Comparison of ENCODE assay signal across 26 cellular contexts in genomic region chr20:53004267-53004813, GRCh38. TPM values are rescaled to one million over a fixed set of nuclear protein-coding genes. Genes with fewer than 3 reads are reported as not detected.
DNase-seq lines count a peak whose midpoint lies in the region; ATAC-seq and TF ChIP-seq lines count a peak whose summit lies in the region.
"Had no signal": no experiment of that assay in that cellular context is flagged by ENCODE, and none has a peak within 500 bp of the region (broad histone marks: within the 10 kb centered on the region; RNA-seq: fewer than 3 reads in every experiment).

No MANE protein-coding gene starts in this region.

- no peak for ATAC-seq in CD4-positive, alpha-beta T cell (ENCODE audit: poor library complexity)
- no peak for ATAC-seq in GM19397 (IDR thresholded peaks at IDR 0.05; ENCODE audit: unreplicated experiment)
- ATAC-seq: foreskin keratinocyte; natural killer cell; stimulated activated naive CD8-positive, alpha-beta T cell treated with anti-CD3 and anti-CD28 coated beads, Interleukin-15, Interleukin-2, amounts not matched to agents 100 U/mL and 50 U/mL, for 24 hours had no signal

- peak overlapping the region; percentile 77 for H3K27ac Mint-ChIP-seq in activated CD4-positive, alpha-beta T cell treated with anti-CD3 and anti-CD28 coated beads, Interleukin-2, amount 10 ng/mL, durations not matched to agents 24 days and 14 days
- H3K27ac Mint-ChIP-seq in activated CD4-positive, alpha-beta T cell treated with anti-CD3 and anti-CD28 coated beads, Interleukin-2, amount 10 ng/mL, durations not matched to agents 7 days and 5 days: no peak overlapping the region
- H3K27ac Mint-ChIP-seq in CD4-positive, alpha-beta T cell: peak overlapping the region; percentile 89
- H3K27ac Mint-ChIP-seq in activated T-helper 1 cell treated with anti-CD3 and anti-CD28 coated beads, Interleukin-12 subunit alpha, Interleukin-12 subunit beta, Interleukin-2, Interleukin-4 antibody, amounts not matched to agents 30 ng/mL and 10 ng/mL and 1 ng/mL, durations not matched to agents 14 hours and 24 hours and 36 hours: peak overlapping the region; percentile 83
- H3K27ac Mint-ChIP-seq in nephron: peak overlapping the region; percentile 70 to 90 (median 79)
- H3K27ac Mint-ChIP-seq: natural killer cell had no signal

- H3K27ac ChIP-seq in CD4-positive, alpha-beta T cell (ENCODE audit: low read depth, low read length): no peak overlapping the region
- H3K27ac ChIP-seq: foreskin keratinocyte, ovary had no signal

- peaks cover 37% of the 10 kb centered on the region for H3K4me1 Mint-ChIP-seq in activated CD4-positive, alpha-beta T cell treated with anti-CD3 and anti-CD28 coated beads, Interleukin-2, amount 10 ng/mL, durations not matched to agents 24 days and 14 days
- peaks cover 43% of the 10 kb centered on the region for H3K4me1 Mint-ChIP-seq in activated CD4-positive, alpha-beta T cell treated with anti-CD3 and anti-CD28 coated beads, Interleukin-2, amount 10 ng/mL, durations not matched to agents 7 days and 5 days
- H3K4me1 Mint-ChIP-seq in CD4-positive, alpha-beta T cell (ENCODE audit: low read depth): peaks cover 67% of the 10 kb centered on the region
- peaks cover 45% of the 10 kb centered on the region for H3K4me1 Mint-ChIP-seq in activated T-helper 1 cell treated with anti-CD3 and anti-CD28 coated beads, Interleukin-12 subunit alpha, Interleukin-12 subunit beta, Interleukin-2, Interleukin-4 antibody, amounts not matched to agents 30 ng/mL and 10 ng/mL and 1 ng/mL, durations not matched to agents 14 hours and 24 hours and 36 hours (ENCODE audit: low read depth)
- peaks cover 46% of the 10 kb centered on the region for H3K4me1 Mint-ChIP-seq in nephron
- H3K4me1 Mint-ChIP-seq: natural killer cell had no signal

- H3K27me3 Mint-ChIP-seq in activated CD4-positive, alpha-beta T cell treated with anti-CD3 and anti-CD28 coated beads, Interleukin-2, amount 10 ng/mL, durations not matched to agents 24 days and 14 days: no peaks in the 10 kb centered on the region
- no peaks in the 10 kb centered on the region for H3K27me3 Mint-ChIP-seq in activated CD4-positive, alpha-beta T cell treated with anti-CD3 and anti-CD28 coated beads, Interleukin-2, amount 10 ng/mL, durations not matched to agents 7 days and 5 days
- no peaks in the 10 kb centered on the region for H3K27me3 Mint-ChIP-seq in CD4-positive, alpha-beta T cell
- no peaks in the 10 kb centered on the region for H3K27me3 Mint-ChIP-seq in activated T-helper 1 cell treated with anti-CD3 and anti-CD28 coated beads, Interleukin-12 subunit alpha, Interleukin-12 subunit beta, Interleukin-2, Interleukin-4 antibody, amounts not matched to agents 30 ng/mL and 10 ng/mL and 1 ng/mL, durations not matched to agents 14 hours and 24 hours and 36 hours (ENCODE audit: insufficient read depth)
- H3K27me3 Mint-ChIP-seq in nephron (ENCODE audit: low read depth): no peaks in the 10 kb centered on the region

- no peak for TF ChIP-seq CTCF in CD4-positive, alpha-beta T cell (IDR thresholded peaks at IDR 0.05)
- no peak for TF ChIP-seq CTCF in nephron (IDR thresholded peaks at IDR 0.05; ENCODE audit: unreplicated experiment in 3 of 3)

- peak overlapping the region; percentile 22 for H3K4me3 Mint-ChIP-seq in activated CD4-positive, alpha-beta T cell treated with anti-CD3 and anti-CD28 coated beads, Interleukin-2, amount 10 ng/mL, durations not matched to agents 24 days and 14 days
- no peak overlapping the region for H3K4me3 Mint-ChIP-seq in activated CD4-positive, alpha-beta T cell treated with anti-CD3 and anti-CD28 coated beads, Interleukin-2, amount 10 ng/mL, durations not matched to agents 7 days and 5 days
- no peak overlapping the region for H3K4me3 Mint-ChIP-seq in CD4-positive, alpha-beta T cell
- peak overlapping the region; percentile 37 for H3K4me3 Mint-ChIP-seq in activated T-helper 1 cell treated with anti-CD3 and anti-CD28 coated beads, Interleukin-12 subunit alpha, Interleukin-12 subunit beta, Interleukin-2, Interleukin-4 antibody, amounts not matched to agents 30 ng/mL and 10 ng/mL and 1 ng/mL, durations not matched to agents 14 hours and 24 hours and 36 hours
- H3K4me3 Mint-ChIP-seq in nephron: no peak overlapping the region
- H3K4me3 Mint-ChIP-seq: natural killer cell had no signal

- CTCF ChIA-PET in activated CD4-positive, alpha-beta T cell treated with anti-CD3 and anti-CD28 coated beads, Interleukin-2, amount 10 ng/mL, durations not matched to agents 7 days and 5 days (lab: Charles Lee): no interaction called here
- CTCF ChIA-PET in CD4-positive, alpha-beta T cell (lab: Charles Lee): no interaction called here

- intact Hi-C loops in activated CD4-positive, alpha-beta T cell treated with anti-CD3 and anti-CD28 coated beads, Interleukin-2, amount 10 ng/mL, durations not matched to agents 24 days and 14 days (cut with micrococcal nuclease): no loop called here
- intact Hi-C loops in CD4-positive, alpha-beta T cell (cut with DNase I, micrococcal nuclease): no loop called here
- intact Hi-C loops in activated T-helper 1 cell treated with anti-CD3 and anti-CD28 coated beads, Interleukin-12 subunit alpha, Interleukin-12 subunit beta, Interleukin-2, Interleukin-4 antibody, amounts not matched to agents 30 ng/mL and 10 ng/mL and 1 ng/mL, durations not matched to agents 14 hours and 24 hours and 36 hours (cut with micrococcal nuclease): no loop called here

- peaks cover 20% of the 10 kb centered on the region for H3K36me3 Mint-ChIP-seq in activated CD4-positive, alpha-beta T cell treated with anti-CD3 and anti-CD28 coated beads, Interleukin-2, amount 10 ng/mL, durations not matched to agents 24 days and 14 days (ENCODE audit: low read depth)
- H3K36me3 Mint-ChIP-seq in activated CD4-positive, alpha-beta T cell treated with anti-CD3 and anti-CD28 coated beads, Interleukin-2, amount 10 ng/mL, durations not matched to agents 7 days and 5 days (ENCODE audit: low read depth): peaks cover 4% of the 10 kb centered on the region
- H3K36me3 Mint-ChIP-seq in CD4-positive, alpha-beta T cell (ENCODE audit: low read depth): no peaks in the 10 kb centered on the region
- peaks cover 20% of the 10 kb centered on the region for H3K36me3 Mint-ChIP-seq in activated T-helper 1 cell treated with anti-CD3 and anti-CD28 coated beads, Interleukin-12 subunit alpha, Interleukin-12 subunit beta, Interleukin-2, Interleukin-4 antibody, amounts not matched to agents 30 ng/mL and 10 ng/mL and 1 ng/mL, durations not matched to agents 14 hours and 24 hours and 36 hours (ENCODE audit: low read depth)
- peaks cover 3% of the 10 kb centered on the region for H3K36me3 Mint-ChIP-seq in nephron (ENCODE audit: low read depth)
- H3K36me3 Mint-ChIP-seq: natural killer cell had no signal

- no peak for DNase-seq in activated CD4-positive, alpha-beta T cell treated with anti-CD3 and anti-CD28 coated beads, Interleukin-2, amount 10 ng/mL, durations not matched to agents 24 days and 14 days
- DNase-seq in activated CD4-positive, alpha-beta T cell treated with anti-CD3 and anti-CD28 coated beads, Interleukin-2, amount 10 ng/mL, durations not matched to agents 7 days and 5 days: no peak
- no peak for DNase-seq in CD4-positive, alpha-beta T cell
- no peak for DNase-seq in activated T-helper 1 cell treated with anti-CD3 and anti-CD28 coated beads, Interleukin-12 subunit alpha, Interleukin-12 subunit beta, Interleukin-2, Interleukin-4 antibody, amounts not matched to agents 30 ng/mL and 10 ng/mL and 1 ng/mL, durations not matched to agents 14 hours and 24 hours and 36 hours (ENCODE audit: low spot score)
- DNase-seq in glomerular visceral epithelial cell (ENCODE audit: extremely low spot score) (no peak), HK-2 (ENCODE audit: unreplicated experiment) (no peak)
- DNase-seq: adrenal gland; cerebellar nuclear complex; dermis blood vessel endothelial cell; esophagus squamous epithelium; foreskin keratinocyte; IMR-90; natural killer cell; NCI-H2081; NCI-H526; NK-92 treated with Interleukin-12 subunit alpha and Interleukin-12 subunit beta, amount 100 ng/mL, for 24 hours; ovary; SHP77; small intestine; stimulated activated naive CD8-positive, alpha-beta T cell treated with anti-CD3 and anti-CD28 coated beads, Interleukin-15, Interleukin-2, amounts not matched to agents 100 U/mL and 50 U/mL, for 24 hours; T-helper 9 cell had no signal

- no peaks in the 10 kb centered on the region for H3K9me3 ChIP-seq in CD4-positive, alpha-beta T cell (ENCODE audit: control insufficient read depth, low read length)
- H3K9me3 ChIP-seq: adrenal gland, esophagus squamous epithelium, heart left ventricle, ovary had no signal

- peaks cover 4% of the 10 kb centered on the region for H3K9me3 Mint-ChIP-seq in activated CD4-positive, alpha-beta T cell treated with anti-CD3 and anti-CD28 coated beads, Interleukin-2, amount 10 ng/mL, durations not matched to agents 24 days and 14 days
- H3K9me3 Mint-ChIP-seq in activated CD4-positive, alpha-beta T cell treated with anti-CD3 and anti-CD28 coated beads, Interleukin-2, amount 10 ng/mL, durations not matched to agents 7 days and 5 days: no peaks in the 10 kb centered on the region
- H3K9me3 Mint-ChIP-seq in CD4-positive, alpha-beta T cell: peaks cover 3% of the 10 kb centered on the region
- no peaks in the 10 kb centered on the region for H3K9me3 Mint-ChIP-seq in activated T-helper 1 cell treated with anti-CD3 and anti-CD28 coated beads, Interleukin-12 subunit alpha, Interleukin-12 subunit beta, Interleukin-2, Interleukin-4 antibody, amounts not matched to agents 30 ng/mL and 10 ng/mL and 1 ng/mL, durations not matched to agents 14 hours and 24 hours and 36 hours
- no peaks in the 10 kb centered on the region for H3K9me3 Mint-ChIP-seq in nephron
- H3K9me3 Mint-ChIP-seq: natural killer cell had no signal

- H3K27me3 ChIP-seq in CD4-positive, alpha-beta T cell (ENCODE audit: control insufficient read depth, insufficient read depth, low read length): no peaks in the 10 kb centered on the region
- H3K27me3 ChIP-seq: adrenal gland, esophagus squamous epithelium, foreskin keratinocyte, heart left ventricle, ovary had no signal

- POLR2A ChIA-PET in activated CD4-positive, alpha-beta T cell treated with anti-CD3 and anti-CD28 coated beads, Interleukin-2, amount 10 ng/mL, durations not matched to agents 7 days and 5 days (lab: Charles Lee): no interaction called here
- POLR2A ChIA-PET in CD4-positive, alpha-beta T cell (lab: Charles Lee): interaction anchor here (0.7 to 6.1 kb wide), 2 partner anchors 28 to 594 kb away, joined by 4 to 120 read pairs; no protein-coding TSS in a partner anchor

RNA-seq across cellular contexts. Expression of gene TSHZ2, which starts 32.2 kb away (rescaled TPM):
- 28.0 and 29.5 TPM in 2 replicates for total RNA-seq in activated CD4-positive, alpha-beta T cell treated with anti-CD3 and anti-CD28 coated beads, Interleukin-2, amount 10 ng/mL, durations not matched to agents 24 days and 14 days
- total RNA-seq in activated CD4-positive, alpha-beta T cell treated with anti-CD3 and anti-CD28 coated beads, Interleukin-2, amount 10 ng/mL, durations not matched to agents 7 days and 5 days: 1 to 10 TPM; 8.1 to 9.2 TPM
- 10 to 100 TPM; 26.1 to 27.4 TPM for total RNA-seq in CD4-positive, alpha-beta T cell
- 26.0 and 27.5 TPM in 2 replicates for total RNA-seq in activated T-helper 1 cell treated with anti-CD3 and anti-CD28 coated beads, Interleukin-12 subunit alpha, Interleukin-12 subunit beta, Interleukin-2, Interleukin-4 antibody, amounts not matched to agents 30 ng/mL and 10 ng/mL and 1 ng/mL, durations not matched to agents 14 hours and 24 hours and 36 hours
- total RNA-seq: A172, LHCN-M2 had no signal

Comparison
In these comparisons a context has a peak if more than half of its experiments do, and no peak if none do; other contexts are left out.
1. H3K4me3 Mint-ChIP-seq: peak in activated CD4-positive, alpha-beta T cell treated with anti-CD3 and anti-CD28 coated beads, Interleukin-2, amount 10 ng/mL, durations not matched to agents 24 days and 14 days (single experiment) and activated T-helper 1 cell treated with anti-CD3 and anti-CD28 coated beads, Interleukin-12 subunit alpha, Interleukin-12 subunit beta, Interleukin-2, Interleukin-4 antibody, amounts not matched to agents 30 ng/mL and 10 ng/mL and 1 ng/mL, durations not matched to agents 14 hours and 24 hours and 36 hours (single experiment); none in activated CD4-positive, alpha-beta T cell treated with anti-CD3 and anti-CD28 coated beads, Interleukin-2, amount 10 ng/mL, durations not matched to agents 7 days and 5 days (single experiment), CD4-positive, alpha-beta T cell (single experiment) and nephron (0 of 3).